In genomic region chr12:45312012-45312411, GRCh38 we compare ENCODE assay signal across 27 cellular contexts.
"Had no signal": no experiment of that assay in that cellular context is flagged by ENCODE, and none has a peak within 500 bp of the region (broad histone marks: within the 10 kb centered on the region; RNA-seq: fewer than 3 reads in every experiment).

No MANE protein-coding gene starts in this region.

- H3K4me1 ChIP-seq: neural progenitor cell, right lobe of liver had no signal

- H3K36me3 ChIP-seq: right lobe of liver, transverse colon, upper lobe of left lung had no signal

- ATAC-seq: heart left ventricle; left lobe of liver; natural killer cell; right lobe of liver; stimulated activated memory B cell treated with anti-CD40 and anti-IgM and Interleukin-4, amounts not matched to agents 10 μg/mL and 1 μg/mL and 100 μg/mL, for 72 hours had no signal

- H2AFZ ChIP-seq: neural progenitor cell, parathyroid adenoma had no signal

- H3K4me2 ChIP-seq: neural progenitor cell, smooth muscle cell had no signal

- H3K4me3 ChIP-seq: heart left ventricle, lung, neural progenitor cell, right atrium auricular region, right lobe of liver, smooth muscle cell, stomach, suprapubic skin, transverse colon, upper lobe of left lung, vagina had no signal

- H3K9me3 ChIP-seq: heart left ventricle, neutrophil, right atrium auricular region, right lobe of liver, stomach, suprapubic skin, transverse colon, upper lobe of left lung, vagina had no signal

- H3K9ac ChIP-seq: neural progenitor cell, parathyroid adenoma had no signal

- H3K27me3 ChIP-seq: heart left ventricle, neural progenitor cell, neutrophil, right atrium auricular region, right lobe of liver, stomach, suprapubic skin, transverse colon, upper lobe of left lung, vagina had no signal

- H3K27ac ChIP-seq: neural progenitor cell, neutrophil, parathyroid adenoma, right atrium auricular region, right lobe of liver, stomach, suprapubic skin, transverse colon, upper lobe of left lung, vagina had no signal

- DNase-seq: heart left ventricle; hypothalamus; islet precursor cell; mesendoderm; naive B cell; natural killer cell; nephron progenitor cell; occipital lobe; right lobe of liver; stimulated activated CD4-positive, alpha-beta T cell treated with anti-CD3 and anti-CD28 coated beads, Interleukin-1b, Interleukin-23, amount 100 ng/mL, for 48 hours; stimulated activated CD4-positive, alpha-beta T cell treated with anti-CD3 and anti-CD28 coated beads, Interleukin-2, amount 100 ng/mL, for 48 hours; stimulated activated CD4-positive, alpha-beta T cell treated with anti-CD3 and anti-CD28 coated beads, Interleukin-4, amount 100 ng/mL, for 4 hours; stimulated activated CD8-positive, alpha-beta memory T cell treated with anti-CD3 and anti-CD28 coated beads, Interleukin-4, amount 100 ng/mL, for 48 hours; stimulated activated naive CD4-positive, alpha-beta T cell treated with Interleukin-2 at 50 U/mL for 16 hours; stomach; transverse colon; upper lobe of left lung had no signal
